Comparison of ENCODE assay signal across 11 cellular contexts in the genomic region with DNA sequence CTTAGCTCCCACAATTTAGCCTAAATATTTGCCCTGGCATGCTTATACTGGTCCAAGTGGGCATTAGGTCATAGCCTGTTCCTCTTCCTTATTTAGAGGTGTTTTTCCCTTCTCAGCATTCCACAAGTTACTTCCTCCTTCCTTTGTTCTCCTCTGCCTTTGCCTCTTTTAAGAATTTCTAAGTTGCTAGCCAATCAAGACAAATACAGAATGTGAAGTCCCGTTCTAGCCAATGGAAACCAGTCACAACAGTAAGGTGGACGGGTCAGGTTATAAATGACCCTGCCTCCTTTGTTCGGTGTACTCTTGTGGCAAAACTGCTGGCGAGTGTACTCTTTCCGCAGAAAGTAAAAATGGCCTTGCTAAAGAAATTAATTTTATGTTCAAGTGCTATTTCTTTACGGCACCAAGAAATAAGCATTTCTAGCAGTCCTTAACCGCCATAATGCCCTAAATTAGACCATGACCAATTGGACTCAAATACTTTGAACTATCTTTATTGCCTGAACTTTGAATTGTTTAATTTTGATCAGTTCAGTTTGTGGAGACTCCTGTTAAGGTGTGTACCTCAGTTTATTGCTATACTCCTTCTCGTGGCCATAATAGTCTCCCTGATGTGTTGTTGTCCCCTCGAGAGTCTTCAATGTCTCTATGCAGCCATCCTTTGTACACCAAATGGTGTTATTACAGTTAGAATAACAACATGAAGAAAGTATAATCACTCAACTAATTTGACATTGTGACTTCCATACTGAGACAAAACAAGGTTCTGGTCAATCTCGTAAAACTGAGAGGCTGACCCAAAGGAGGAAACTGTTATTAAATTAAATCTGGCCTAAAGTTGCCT. TPM values are rescaled to one million over a fixed set of nuclear protein-coding genes. Genes with fewer than 3 reads are reported as not detected.
A peak's percentile ranks its signal among the peaks of the same experiment; 100 is the strongest.
DNase-seq lines count a peak whose midpoint lies in the region; ATAC-seq, FAIRE-seq and TF ChIP-seq lines count a peak whose summit lies in the region.
"Had no signal": no experiment of that assay in that cellular context is flagged by ENCODE, and none has a peak within 500 bp of the region (broad histone marks: within the 10 kb centered on the region; RNA-seq: fewer than 3 reads in every experiment).

No MANE protein-coding gene starts in this region.

- DNase-seq in CD1c-positive myeloid dendritic cell (ENCODE audit: extremely low spot score) (peak; percentile 35), LNCaP clone FGC (ENCODE audit: low read depth) (peak; percentile 72), progenitor cell of endocrine pancreas (ENCODE audit: low spot score, unreplicated experiment) (no peak), RCC 7860 (ENCODE audit: low spot score) (no peak), nucleus accumbens (lab: John Stamatoyannopoulos, UW) (no peak)
- DNase-seq: caudate nucleus had no signal

- TF ChIP-seq CTCF in LNCaP clone FGC (IDR thresholded peaks at IDR 0.05; ENCODE audit: control insufficient read depth, extremely low read depth, insufficient read depth) = no peak
- TF ChIP-seq CTCF in progenitor cell of endocrine pancreas (IDR thresholded peaks at IDR 0.05; ENCODE audit: unreplicated experiment) = no peak

- no peak overlapping the region for H3K27ac ChIP-seq in duodenal mucosa (ENCODE audit: low read depth, low read length)

- H3K36me3 Mint-ChIP-seq in progenitor cell of endocrine pancreas (ENCODE audit: insufficient read depth) = no peaks in the 10 kb centered on the region

- H3K4me1 ChIP-seq in duodenal mucosa (ENCODE audit: control insufficient read depth in 1 of 2, insufficient read depth in 2 of 2, low read length in 2 of 2) = peaks cover 17 to 35% of the 10 kb centered on the region in 2 donors

- H3K9me3 Mint-ChIP-seq in progenitor cell of endocrine pancreas (ENCODE audit: low read depth) = no peaks in the 10 kb centered on the region
- H3K9me3 Mint-ChIP-seq: T-helper 2 cell treated with Interferon-gamma antibody and Interleukin-4, amounts not matched to agents 5 μg/mL and 100 μg/mL, for 36 hours had no signal

- ATAC-seq in HG02678 (IDR thresholded peaks at IDR 0.05; ENCODE audit: unreplicated experiment) = no peak
- ATAC-seq in GM21528 (IDR thresholded peaks at IDR 0.05; ENCODE audit: low FRiP score, unreplicated experiment) = no peak
- ATAC-seq: GM12878 had no signal

- H3K9ac ChIP-seq in duodenal mucosa (ENCODE audit: low read depth in 1 of 2, low read length in 2 of 2) = peak overlapping the region in 1 of 2 donors; percentile 1

- H3K4me1 Mint-ChIP-seq in progenitor cell of endocrine pancreas (ENCODE audit: low read depth) = peaks cover 21% of the 10 kb centered on the region

- no peaks in the 10 kb centered on the region for H3K27me3 ChIP-seq in duodenal mucosa (ENCODE audit: control insufficient read depth in 1 of 2, insufficient read depth in 2 of 2, low read length in 2 of 2)

- H3K27ac Mint-ChIP-seq in progenitor cell of endocrine pancreas = peak overlapping the region; percentile 53

- H3K4me3 ChIP-seq in LNCaP clone FGC (ENCODE audit: low read depth, low read length) = peak overlapping the region; percentile 85
- peak overlapping the region; percentile 78 to 89 for H3K4me3 ChIP-seq in duodenal mucosa (ENCODE audit: low read depth in 1 of 2, low read length in 2 of 2)

- no peaks in the 10 kb centered on the region for H3K36me3 ChIP-seq in duodenal mucosa (ENCODE audit: control insufficient read depth in 1 of 2, insufficient read depth in 2 of 2, low read length in 2 of 2)

- no peak for FAIRE-seq in RCC 7860 (lab: Jason Lieb, UNC)
- FAIRE-seq: GM12878 had no signal

- no peak overlapping the region for H3K4me3 Mint-ChIP-seq in progenitor cell of endocrine pancreas (ENCODE audit: low read depth)

- H3K9me3 ChIP-seq in duodenal mucosa (ENCODE audit: control insufficient read depth in 1 of 2, low read length in 2 of 2) = no peaks in the 10 kb centered on the region

- H3K27me3 Mint-ChIP-seq in progenitor cell of endocrine pancreas = peaks cover 12% of the 10 kb centered on the region

RNA-seq across cellular contexts. Expression of gene HADH, which starts 1.6 kb away (rescaled TPM):
- 44.1 TPM in 2 replicates for total RNA-seq in progenitor cell of endocrine pancreas

RNA-seq across cellular contexts. Expression of gene CYP2U1, which starts 56.8 kb away (rescaled TPM):
- total RNA-seq in progenitor cell of endocrine pancreas = 5.2 and 6.1 TPM in 2 replicates

Comparison
In these comparisons a context has a peak if more than half of its experiments do, and no peak if none do; other contexts are left out.
1. DNase-seq: peak in CD1c-positive myeloid dendritic cell (single experiment) and LNCaP clone FGC (single experiment); none in progenitor cell of endocrine pancreas (single experiment), RCC 7860 (single experiment) and nucleus accumbens (0 of 56).